In the genomic region with DNA sequence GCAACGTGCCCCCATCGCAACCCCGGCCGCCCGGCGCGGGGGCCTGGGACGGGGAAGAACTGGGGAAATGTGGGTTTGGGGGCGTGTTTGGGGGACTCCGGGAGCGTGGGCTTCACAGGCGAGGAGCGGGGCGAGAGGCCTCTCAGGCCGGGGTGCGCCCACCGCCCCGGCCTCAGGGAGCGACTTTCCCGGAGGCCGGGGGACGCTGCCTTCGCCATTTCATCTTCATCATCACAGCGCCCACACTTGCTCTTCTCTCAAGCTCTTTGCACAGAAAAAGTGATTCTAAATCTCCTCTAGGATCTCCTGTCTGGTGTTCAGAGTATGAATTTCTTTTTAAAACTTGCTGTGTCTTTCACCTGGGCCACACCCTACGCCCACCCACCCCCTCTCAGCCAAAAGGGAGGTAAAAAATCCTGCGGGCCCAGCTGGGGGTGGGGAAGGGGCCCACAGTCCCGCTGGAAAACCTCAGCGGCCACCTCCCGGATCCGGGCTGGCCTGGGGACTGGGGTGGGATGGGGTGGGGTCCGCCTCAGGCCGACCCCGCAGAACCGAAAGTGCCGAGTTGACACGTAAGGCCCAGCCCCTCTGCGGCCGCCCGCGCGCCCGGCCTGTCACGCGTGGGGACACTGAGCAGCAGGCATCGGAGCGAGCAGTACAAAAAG, we compare ENCODE assay signal across 8 cellular contexts. TPM values are rescaled to one million over a fixed set of nuclear protein-coding genes. Genes with fewer than 3 reads are reported as not detected.
DNase-seq lines count a peak whose midpoint lies in the region; ATAC-seq and TF ChIP-seq lines count a peak whose summit lies in the region.

No MANE protein-coding gene starts in this region.

- DNase-seq in GM06990 (ENCODE audit: extremely low read depth, insufficient read length), result no peak
- DNase-seq in SK-N-MC (ENCODE audit: low read depth, low spot score), result no peak
- peak; percentile 47 to 72 for DNase-seq in erythroblast (lab: John Stamatoyannopoulos, UW)
- no peak for DNase-seq in neuronal stem cell (ENCODE audit: low spot score)
- DNase-seq in NCI-H510A treated with DMSO at 0.1 percent for 48 hours (lab: John Stamatoyannopoulos, UW), result no peak

- H2AK5ac ChIP-seq in neuronal stem cell (ENCODE audit: low read depth, low read length), result peak overlapping the region; percentile 98

- no peak for TF ChIP-seq POLR2A in erythroblast (IDR thresholded peaks at IDR 0.05; ENCODE audit: low read length)

- H3K4me2 ChIP-seq in neuronal stem cell (ENCODE audit: insufficient read depth, low read length, poor library complexity, severe bottlenecking), result peak overlapping the region; percentile 98

- H3K4me3 ChIP-seq in GM06990 (replicated peaks; ENCODE audit: low read depth, low read length) (peak overlapping the region; percentile 70), HEK293 (ENCODE audit: low read depth, low read length) (peak overlapping the region; percentile 67), SK-N-MC (peak overlapping the region; percentile 97), neuronal stem cell (ENCODE audit: low read length in 2 of 2) (peak overlapping the region; percentile 84 to 98)

- POLR2A ChIA-PET in HEK293 (lab: Yijun Ruan, JAX), result interaction anchor here (0.6 to 5.4 kb wide), 4 partner anchors 8 to 750 kb away, joined by 3 to 55 read pairs (median 28); a partner anchor contains a TSS

- H3K9me3 ChIP-seq in HEK293 (ENCODE audit: control insufficient read depth, insufficient read depth, low read depth, low read length) (no peaks in the 10 kb centered on the region), SK-N-MC (ENCODE audit: low read depth, low read length) (no peaks in the 10 kb centered on the region), neuronal stem cell (replicated peaks in 1 of 2; ENCODE audit: control insufficient read depth in 2 of 2, insufficient read depth in 1 of 2, low read depth in 1 of 2, low read length in 2 of 2) (no peaks in the 10 kb centered on the region)

- peak overlapping the region; percentile 100 for H3K18ac ChIP-seq in neuronal stem cell (ENCODE audit: low read length)

- H2AFZ ChIP-seq in neuronal stem cell (ENCODE audit: low read length), result peak overlapping the region; percentile 89

- CTCF ChIA-PET in HEK293 (lab: Yijun Ruan, JAX), result interaction anchor here (1.0 to 7.4 kb wide), 3 partner anchors 12 to 88 kb away, joined by 3 to 51 read pairs (median 4); a partner anchor contains a TSS

- H3K9ac ChIP-seq in SK-N-MC (ENCODE audit: insufficient read length), result peak overlapping the region; percentile 98
- peak overlapping the region; percentile 98 for H3K9ac ChIP-seq in neuronal stem cell (ENCODE audit: low read depth, low read length, poor library complexity)

- peak overlapping the region; percentile 94 for H4K91ac ChIP-seq in neuronal stem cell (ENCODE audit: low read depth, low read length, poor library complexity)

- TF ChIP-seq CTCF in GM06990 (IDR thresholded peaks at IDR 0.05; ENCODE audit: insufficient read depth, low read length, poor library complexity, severe bottlenecking), result no peak
- no peak for TF ChIP-seq CTCF in HEK293 (tag by site-specific recombination; IDR thresholded peaks at IDR 0.05)

- no peak overlapping the region for H4K8ac ChIP-seq in neuronal stem cell (ENCODE audit: low read depth, low read length)

- peak overlapping the region; percentile 95 for H3K4ac ChIP-seq in neuronal stem cell (ENCODE audit: low read length)

- H3K14ac ChIP-seq in neuronal stem cell (ENCODE audit: low read length), result peak overlapping the region; percentile 97

- H3K23ac ChIP-seq in neuronal stem cell (ENCODE audit: low read depth, low read length, poor library complexity), result peak overlapping the region; percentile 97

- H3K27ac ChIP-seq in HEK293 (ENCODE audit: extremely low read depth, low read depth, low read length) (peak overlapping the region; percentile 100), SK-N-MC (peak overlapping the region; percentile 98), neuronal stem cell (replicated peaks; ENCODE audit: low read length) (peak overlapping the region; percentile 100)

- H2BK15ac ChIP-seq in neuronal stem cell (ENCODE audit: low read length), result peak overlapping the region; percentile 94

- H3K4me1 ChIP-seq in HEK293 (ENCODE audit: control insufficient read depth, insufficient read depth, low read length) (peaks cover 23% of the 10 kb centered on the region), neuronal stem cell (ENCODE audit: control insufficient read depth in 2 of 2, insufficient read depth in 1 of 2, low read depth in 1 of 2, low read length in 2 of 2) (peaks cover 2 to 28% of the 10 kb centered on the region in 2 donors)

- peak overlapping the region; percentile 99 for H2BK5ac ChIP-seq in neuronal stem cell (ENCODE audit: low read length)

- WGBS in neuronal stem cell (ENCODE audit: extremely low coverage in 2 of 2, insufficient read length in 2 of 2, insufficient replicate concordance in 1 of 2), 2 donors, result no CpG with 5 or more reads among the region's 46 CpGs

- H3K79me1 ChIP-seq in neuronal stem cell (ENCODE audit: low read depth, low read length), result no peaks in the 10 kb centered on the region

- H2BK12ac ChIP-seq in neuronal stem cell (ENCODE audit: low read length), result peak overlapping the region; percentile 58

- ATAC-seq in HG02763 (IDR thresholded peaks at IDR 0.05; ENCODE audit: unreplicated experiment) (no peak), GM19452 (IDR thresholded peaks at IDR 0.05; ENCODE audit: unreplicated experiment) (no peak)

- H2BK120ac ChIP-seq in neuronal stem cell (ENCODE audit: low read depth, low read length), result peak overlapping the region; percentile 99

- H3K36me3 ChIP-seq in GM06990 (ENCODE audit: control insufficient read depth, insufficient read depth, low read length) (no peaks in the 10 kb centered on the region; the same call in none of the 2 replicates), HEK293 (ENCODE audit: control insufficient read depth in 2 of 2, insufficient read depth in 1 of 2, low read length in 2 of 2) (peaks cover 7 to 21% of the 10 kb centered on the region in 2 experiments), SK-N-MC (ENCODE audit: insufficient read depth, low read length) (peaks cover 30% of the 10 kb centered on the region), neuronal stem cell (replicated peaks in 1 of 2; ENCODE audit: control insufficient read depth in 2 of 2, insufficient read depth in 2 of 2, low read length in 2 of 2) (peaks cover 2 to 44% of the 10 kb centered on the region in 2 donors)

- no peaks in the 10 kb centered on the region for H3K27me3 ChIP-seq in GM06990 (replicated peaks; ENCODE audit: control insufficient read depth, insufficient read depth, low read length)
- no peaks in the 10 kb centered on the region for H3K27me3 ChIP-seq in neuronal stem cell (ENCODE audit: control insufficient read depth in 3 of 3, insufficient read depth in 3 of 3, low read depth in 1 of 3, low read length in 3 of 3)

TF ChIP-seq in HEK293, 187 proteins besides CTCF, POLR2A, EP300 and RAD21 (continues in another document):
- no peak for TF ChIP-seq PRDM1 (tag by site-specific recombination; IDR thresholded peaks at IDR 0.05)
- no peak for TF ChIP-seq ZNF112 (tag by site-specific recombination; IDR thresholded peaks at IDR 0.05)
- TF ChIP-seq ZFHX2 (tag by site-specific recombination; conservative IDR thresholded peaks at IDR 0.05), result peak; percentile 91
- 0 out of 2 replicates have a peak, but pooled peaks have one; percentile 47 for TF ChIP-seq ZBTB7A (tag by site-specific recombination; IDR thresholded peaks at IDR 0.05; ENCODE audit: low read depth)
- TF ChIP-seq KLF1 (tag by site-specific recombination; IDR thresholded peaks at IDR 0.05), result peak; percentile 46
- TF ChIP-seq, protein P1, sequence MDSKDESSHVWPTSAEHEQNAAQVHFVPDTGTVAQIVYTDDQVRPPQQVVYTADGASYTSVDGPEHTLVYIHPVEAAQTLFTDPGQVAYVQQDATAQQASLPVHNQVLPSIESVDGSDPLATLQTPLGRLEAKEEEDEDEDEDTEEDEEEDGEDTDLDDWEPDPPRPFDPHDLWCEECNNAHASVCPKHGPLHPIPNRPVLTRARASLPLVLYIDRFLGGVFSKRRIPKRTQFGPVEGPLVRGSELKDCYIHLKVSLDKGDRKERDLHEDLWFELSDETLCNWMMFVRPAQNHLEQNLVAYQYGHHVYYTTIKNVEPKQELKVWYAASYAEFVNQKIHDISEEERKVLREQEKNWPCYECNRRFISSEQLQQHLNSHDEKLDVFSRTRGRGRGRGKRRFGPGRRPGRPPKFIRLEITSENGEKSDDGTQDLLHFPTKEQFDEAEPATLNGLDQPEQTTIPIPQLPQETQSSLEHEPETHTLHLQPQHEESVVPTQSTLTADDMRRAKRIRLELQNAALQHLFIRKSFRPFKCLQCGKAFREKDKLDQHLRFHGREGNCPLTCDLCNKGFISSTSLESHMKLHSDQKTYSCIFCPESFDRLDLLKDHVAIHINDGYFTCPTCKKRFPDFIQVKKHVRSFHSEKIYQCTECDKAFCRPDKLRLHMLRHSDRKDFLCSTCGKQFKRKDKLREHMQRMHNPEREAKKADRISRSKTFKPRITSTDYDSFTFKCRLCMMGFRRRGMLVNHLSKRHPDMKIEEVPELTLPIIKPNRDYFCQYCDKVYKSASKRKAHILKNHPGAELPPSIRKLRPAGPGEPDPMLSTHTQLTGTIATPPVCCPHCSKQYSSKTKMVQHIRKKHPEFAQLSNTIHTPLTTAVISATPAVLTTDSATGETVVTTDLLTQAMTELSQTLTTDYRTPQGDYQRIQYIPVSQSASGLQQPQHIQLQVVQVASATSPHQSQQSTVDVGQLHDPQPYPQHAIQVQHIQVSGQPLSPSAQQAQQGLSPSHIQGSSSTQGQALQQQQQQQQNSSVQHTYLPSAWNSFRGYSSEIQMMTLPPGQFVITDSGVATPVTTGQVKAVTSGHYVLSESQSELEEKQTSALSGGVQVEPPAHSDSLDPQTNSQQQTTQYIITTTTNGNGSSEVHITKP (tag by site-specific recombination; IDR thresholded peaks at IDR 0.05), result peak; percentile 77
- TF ChIP-seq, protein P2, sequence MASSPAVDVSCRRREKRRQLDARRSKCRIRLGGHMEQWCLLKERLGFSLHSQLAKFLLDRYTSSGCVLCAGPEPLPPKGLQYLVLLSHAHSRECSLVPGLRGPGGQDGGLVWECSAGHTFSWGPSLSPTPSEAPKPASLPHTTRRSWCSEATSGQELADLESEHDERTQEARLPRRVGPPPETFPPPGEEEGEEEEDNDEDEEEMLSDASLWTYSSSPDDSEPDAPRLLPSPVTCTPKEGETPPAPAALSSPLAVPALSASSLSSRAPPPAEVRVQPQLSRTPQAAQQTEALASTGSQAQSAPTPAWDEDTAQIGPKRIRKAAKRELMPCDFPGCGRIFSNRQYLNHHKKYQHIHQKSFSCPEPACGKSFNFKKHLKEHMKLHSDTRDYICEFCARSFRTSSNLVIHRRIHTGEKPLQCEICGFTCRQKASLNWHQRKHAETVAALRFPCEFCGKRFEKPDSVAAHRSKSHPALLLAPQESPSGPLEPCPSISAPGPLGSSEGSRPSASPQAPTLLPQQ (tag by site-specific recombination; IDR thresholded peaks at IDR 0.05), result peak; percentile 96
- TF ChIP-seq SP2 (tag by site-specific recombination; IDR thresholded peaks at IDR 0.05), result peak; percentile 47

RNA-seq across cellular contexts. Expression of a gene that starts 7.4 kb away (rescaled TPM):
- 49.7 TPM for polyA plus RNA-seq in neuronal stem cell (2013, experiment 1 of 2)
- 51.1 TPM for polyA plus RNA-seq in neuronal stem cell (2013, experiment 2 of 2)

RNA-seq across cellular contexts. Expression of a gene that starts 28.6 kb away (rescaled TPM):
- polyA plus RNA-seq in neuronal stem cell (2013, experiment 1 of 2), result 32.4 TPM
- polyA plus RNA-seq in neuronal stem cell (2013, experiment 2 of 2), result 33.4 TPM

Comparison
In these comparisons a context has a peak if more than half of its experiments do, and no peak if none do; other contexts are left out.
1. DNase-seq: peak in erythroblast (2 of 2); none in GM06990 (single experiment), SK-N-MC (single experiment), neuronal stem cell (single experiment) and NCI-H510A treated with DMSO at 0.1 percent for 48 hours (single experiment).
2. Peak in every context shown above with its lines, with median percentiles within 50 percentile points of each other: H3K4me3 ChIP-seq and H3K27ac ChIP-seq.